9 cellular contexts compared by ENCODE assay signal in the genomic region with DNA sequence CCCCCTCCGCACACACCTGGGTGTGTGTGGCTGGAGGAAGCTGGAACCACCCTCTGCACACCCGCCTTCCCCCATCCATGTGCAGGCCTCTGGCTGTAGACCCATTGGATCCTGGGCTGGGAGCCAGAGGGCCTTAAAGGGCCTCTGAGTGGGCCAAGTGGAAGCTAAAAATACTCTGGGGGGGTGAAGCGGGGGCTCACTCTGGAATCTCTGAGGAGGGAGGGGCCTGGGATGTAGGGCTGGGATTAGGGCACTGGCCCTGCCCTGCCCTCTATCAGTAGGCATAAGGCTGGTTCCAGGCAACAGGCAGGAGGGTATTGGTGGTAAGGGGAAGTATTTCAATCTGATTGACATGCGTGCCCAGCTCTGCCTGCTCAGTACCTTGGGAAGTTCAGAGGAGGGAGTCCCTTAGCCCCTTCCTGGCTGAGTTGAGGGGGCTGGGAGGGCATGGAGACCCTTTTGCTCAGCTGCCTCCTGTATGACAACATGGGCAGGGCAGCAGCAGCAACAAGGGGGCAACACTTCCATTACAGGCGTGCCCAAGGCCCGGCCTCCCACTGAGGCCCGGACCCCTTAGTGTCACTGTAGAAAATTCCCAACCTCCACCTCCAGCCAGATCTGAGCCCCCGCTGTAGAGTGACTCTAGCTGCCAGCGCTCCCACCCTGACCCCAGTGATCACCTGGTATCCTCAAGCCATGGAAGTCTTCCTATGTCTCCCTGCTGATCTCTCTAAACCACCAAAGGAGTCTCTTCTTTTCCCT. TPM values are rescaled to one million over a fixed set of nuclear protein-coding genes. Genes with fewer than 3 reads are reported as not detected.
DNase-seq lines count a peak whose midpoint lies in the region; ATAC-seq and TF ChIP-seq lines count a peak whose summit lies in the region.
"Had no signal": no experiment of that assay in that cellular context is flagged by ENCODE, and none has a peak within 500 bp of the region (broad histone marks: within the 10 kb centered on the region; RNA-seq: fewer than 3 reads in every experiment).

No MANE protein-coding gene starts in this region.

- intact Hi-C loops in left ventricle myocardium superior (cut with micrococcal nuclease): no loop called here
- intact Hi-C loops in CD14-positive monocyte (cut with micrococcal nuclease): no loop called here

- peak; percentile 77 for ATAC-seq in left ventricle myocardium superior
- ATAC-seq in GM18909 (IDR thresholded peaks at IDR 0.05; ENCODE audit: poor library complexity, unreplicated experiment): no peak
- no peak for ATAC-seq in T-cell (replicated peaks in 1 of 4)

- no peak overlapping the region for H3K27ac Mint-ChIP-seq in CD14-positive monocyte
- H3K27ac Mint-ChIP-seq in T-cell: no peak overlapping the region

- H3K79me2 ChIP-seq in GM23248 (ENCODE audit: insufficient read depth): peaks cover 77% of the 10 kb centered on the region

- no peaks in the 10 kb centered on the region for H3K27me3 ChIP-seq in GM23248 (replicated peaks; ENCODE audit: insufficient read depth)

- H3K27me3 Mint-ChIP-seq in CD14-positive monocyte (ENCODE audit: low read depth in 3 of 3): peaks cover 32 to 57% (median 33%) of the 10 kb centered on the region in 3 donors
- H3K27me3 Mint-ChIP-seq in T-cell: peaks cover 0 to 3% of the 10 kb centered on the region in 2 donors

- DNase-seq in GM23248 (peak; percentile 70), astrocyte of the spinal cord (ENCODE audit: low read depth, low spot score) (peak; percentile 48), left ventricle myocardium superior (peak; percentile 93), skeletal muscle cell (ENCODE audit: low read depth) (peak; percentile 60), CD14-positive monocyte (ENCODE audit: low spot score) (no peak), ecto neural progenitor cell (ENCODE audit: low spot score) (no peak), T-cell (no peak)
- DNase-seq: MV-4-11 had no signal

- H3K9me3 ChIP-seq in GM23248 (ENCODE audit: low read depth): no peaks in the 10 kb centered on the region

- H3K4me1 ChIP-seq in GM23248 (ENCODE audit: insufficient read depth): peaks cover 85% of the 10 kb centered on the region

- peaks cover 84% of the 10 kb centered on the region for H3F3A ChIP-seq in GM23248 (ENCODE audit: insufficient read depth)

- H3K4me3 Mint-ChIP-seq in CD14-positive monocyte: no peak overlapping the region
- no peak overlapping the region for H3K4me3 Mint-ChIP-seq in T-cell

- peak overlapping the region; percentile 83 for H3K9ac ChIP-seq in GM23248

- peaks cover 18% of the 10 kb centered on the region for H3K4me1 Mint-ChIP-seq in CD14-positive monocyte
- H3K4me1 Mint-ChIP-seq in T-cell: peaks cover 10 to 21% (median 18%) of the 10 kb centered on the region in 3 donors

- CTCF ChIA-PET in T-cell (lab: Charles Lee): no interaction called here

- POLR2A ChIA-PET in T-cell (lab: Charles Lee): no interaction called here

- peak overlapping the region; percentile 97 for H3K27ac ChIP-seq in GM23248

- no peaks in the 10 kb centered on the region; the same call in 1 of the 2 replicates for H3K36me3 ChIP-seq in GM23248 (ENCODE audit: low read depth)

- peaks cover 0 to 10% (median 2%) of the 10 kb centered on the region in 7 donors for H3K9me3 Mint-ChIP-seq in CD14-positive monocyte
- H3K9me3 Mint-ChIP-seq in T-cell: no peaks in the 10 kb centered on the region

- peak overlapping the region; percentile 90 for H3K4me2 ChIP-seq in GM23248 (ENCODE audit: unreplicated experiment)

- in situ Hi-C loops in GM23248 (cut with MboI) (no loop called here), astrocyte of the spinal cord (cut with HindIII; ENCODE audit: low sequenced_read_pairs) (no loop called here)

- H3K4me3 ChIP-seq in GM23248 (peak overlapping the region; percentile 24), astrocyte of the spinal cord (ENCODE audit: low read depth, low read length) (no peak overlapping the region), skeletal muscle cell (ENCODE audit: low read depth, low read length) (no peak overlapping the region)

- TF ChIP-seq CTCF in astrocyte of the spinal cord (IDR thresholded peaks at IDR 0.05; ENCODE audit: low read depth, low read length): no peak
- no peak for TF ChIP-seq CTCF in CD14-positive monocyte (IDR thresholded peaks at IDR 0.05)

- 93 to 99% methylated on average over 9 of the region's 9 CpGs for WGBS in GM23248 (ENCODE audit: low coverage in 1 of 2, low lambda C conversion rate in 2 of 2, missing lambda C conversion rate in 2 of 2), 2 experiments

- H3K9me2 ChIP-seq in GM23248 (ENCODE audit: insufficient read depth): no peaks in the 10 kb centered on the region

- H4K20me1 ChIP-seq in GM23248 (ENCODE audit: insufficient read depth): no peaks in the 10 kb centered on the region

- no peak overlapping the region for H2AFZ ChIP-seq in GM23248

- peaks cover 0 to 5% of the 10 kb centered on the region in 2 donors for H3K36me3 Mint-ChIP-seq in CD14-positive monocyte
- H3K36me3 Mint-ChIP-seq in T-cell: peaks cover 8% of the 10 kb centered on the region

RNA-seq across cellular contexts. Expression of a gene that starts 5.2 kb away (rescaled TPM):
- 321 and 330 TPM in 2 replicates for total RNA-seq in GM23248 (2014; rRNA removed; shearing (Covaris generic))
- 105 and 111 TPM in 2 replicates for polyA plus RNA-seq in GM23248 (2016; fragmentation: Nextera tagmentation; extraction: Ambion mirVana)
- total RNA-seq in left ventricle myocardium superior: 16.5 TPM
- under 1 TPM in 1 of 2 donors, not detected in 1; 0.31 TPM for polyA plus RNA-seq in CD14-positive monocyte
- 10 to 100 TPM in 3 of 5 donors, 1 to 10 TPM in 2; 8.5 to 20.0 (median 14.8) TPM for total RNA-seq in T-cell

RNA-seq across cellular contexts. Expression of a gene that starts 34.0 kb away (rescaled TPM):
- 25.9 and 30.2 TPM in 2 replicates for total RNA-seq in GM23248 (2014; rRNA removed; shearing (Covaris generic))
- polyA plus RNA-seq in GM23248 (2016; fragmentation: Nextera tagmentation; extraction: Ambion mirVana): 48.1 and 56.0 TPM in 2 replicates
- 277 TPM for total RNA-seq in left ventricle myocardium superior
- polyA plus RNA-seq in CD14-positive monocyte: 10 to 100 TPM; 15.9 to 23.4 TPM
- total RNA-seq in T-cell: 10 to 100 TPM; 18.8 to 37.2 (median 30.0) TPM

Comparison
In these comparisons a context has a peak if more than half of its experiments do, and no peak if none do; other contexts are left out.
1. DNase-seq: peak in GM23248 (single experiment), astrocyte of the spinal cord (single experiment), left ventricle myocardium superior (single experiment) and skeletal muscle cell (single experiment); none in CD14-positive monocyte (single experiment), ecto neural progenitor cell (single experiment) and T-cell (0 of 34).
2. RNA of a gene that starts 5.2 kb away (total RNA-seq): 321 to 330 TPM in GM23248; 16.5 TPM in left ventricle myocardium superior (single experiment) and 8.5 to 20.0 TPM in T-cell; every median in the first group is over 10 times any median in the second.